In the genomic region with DNA sequence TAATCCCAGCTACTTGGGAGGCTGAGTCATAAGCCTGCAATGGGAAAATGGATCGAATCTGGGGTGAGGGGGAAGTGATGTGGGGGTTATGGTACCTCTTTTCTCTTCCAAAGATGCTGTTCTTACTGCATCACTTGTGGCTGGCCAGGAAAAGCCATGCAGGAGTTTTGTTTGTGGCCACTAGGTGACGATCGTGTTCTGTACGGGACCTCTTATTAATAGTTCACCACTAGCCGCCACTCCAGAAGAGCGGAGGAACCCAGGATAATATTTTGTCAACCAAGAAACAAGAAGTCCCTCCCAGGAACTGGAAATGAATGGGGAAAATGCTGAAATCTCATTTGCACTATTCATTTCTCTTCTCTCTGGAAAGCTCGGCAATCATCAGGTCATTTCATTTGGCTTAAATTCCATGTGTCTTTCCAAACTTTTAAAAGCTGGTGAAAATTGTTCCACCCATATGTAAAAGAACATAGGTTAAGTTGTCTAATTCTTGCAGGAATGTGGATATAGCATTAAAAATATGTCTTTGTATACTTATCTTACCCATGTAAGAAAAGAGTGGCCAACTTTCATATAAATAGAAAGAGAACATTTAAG, we compare ENCODE assay signal across 8 cellular contexts. TPM values are rescaled to one million over a fixed set of nuclear protein-coding genes. Genes with fewer than 3 reads are reported as not detected.
DNase-seq lines count a peak whose midpoint lies in the region; ATAC-seq and TF ChIP-seq lines count a peak whose summit lies in the region.

No MANE protein-coding gene starts in this region.

- H3K4me3 Mint-ChIP-seq in activated naive CD4-positive, alpha-beta T cell treated with anti-CD3 and anti-CD28 coated beads, Interleukin-2, amount 10 ng/mL, durations not matched to agents 7 days and 5 days, result no peak overlapping the region

- no peaks in the 10 kb centered on the region for H3K4me1 ChIP-seq in trophoblast cell (ENCODE audit: control insufficient read depth in 1 of 2, insufficient read depth in 2 of 2, low read length in 2 of 2)

- H4K91ac ChIP-seq in trophoblast cell (ENCODE audit: low read depth, low read length), result no peak overlapping the region

- no peak overlapping the region for H3K18ac ChIP-seq in trophoblast cell (ENCODE audit: low read length)

- intact Hi-C loops in Right ventricle myocardium inferior (cut with DNase I), result loop anchor here (2.0 to 5.0 kb wide), 2 partner anchors 155 to 853 kb away; no protein-coding TSS in a partner anchor

- H3K9me3 ChIP-seq in trophoblast cell (ENCODE audit: insufficient read depth, low read depth, low read length), result no peaks in the 10 kb centered on the region

- no CpG with 5 or more reads among the region's 7 CpGs for WGBS in trophoblast cell (ENCODE audit: extremely low coverage, insufficient coverage, insufficient read length)

- H2BK5ac ChIP-seq in trophoblast cell (ENCODE audit: low read depth, low read length, poor library complexity), result no peak overlapping the region

- peaks cover 56% of the 10 kb centered on the region for H3K4me1 Mint-ChIP-seq in activated naive CD4-positive, alpha-beta T cell treated with anti-CD3 and anti-CD28 coated beads, Interleukin-2, amount 10 ng/mL, durations not matched to agents 7 days and 5 days

- H3K36me3 Mint-ChIP-seq in activated naive CD4-positive, alpha-beta T cell treated with anti-CD3 and anti-CD28 coated beads, Interleukin-2, amount 10 ng/mL, durations not matched to agents 7 days and 5 days, result peaks cover 74% of the 10 kb centered on the region

- peak; percentile 96 for TF ChIP-seq CTCF in HL-60 (IDR thresholded peaks at IDR 0.05; ENCODE audit: insufficient read depth, low read length)

- H3K9me3 Mint-ChIP-seq in activated naive CD4-positive, alpha-beta T cell treated with anti-CD3 and anti-CD28 coated beads, Interleukin-2, amount 10 ng/mL, durations not matched to agents 7 days and 5 days, result no peaks in the 10 kb centered on the region

- no peak overlapping the region for H3K27ac Mint-ChIP-seq in activated naive CD4-positive, alpha-beta T cell treated with anti-CD3 and anti-CD28 coated beads, Interleukin-2, amount 10 ng/mL, durations not matched to agents 7 days and 5 days

- no peaks in the 10 kb centered on the region for H3K36me3 ChIP-seq in trophoblast cell (ENCODE audit: control insufficient read depth in 1 of 2, insufficient read depth in 2 of 2, low read length in 2 of 2)

- H3K14ac ChIP-seq in trophoblast cell (ENCODE audit: low read length), result no peak overlapping the region

- H4K12ac ChIP-seq in trophoblast cell (ENCODE audit: low read depth, low read length), result no peak overlapping the region

- no peak overlapping the region for H3K9ac ChIP-seq in trophoblast cell (ENCODE audit: low read length)

- no peak overlapping the region for H2BK120ac ChIP-seq in trophoblast cell (ENCODE audit: insufficient read depth, low read length, poor library complexity)

- DNase-seq in GM04504 (ENCODE audit: low read depth) (peak; percentile 32), HL-60 (ENCODE audit: low read depth in 1 of 2, low spot score in 1 of 2) (peak in 1 of 2 experiments; percentile 71), NCI-H82 (lab: John Stamatoyannopoulos, UW) (peak; percentile 82), Right ventricle myocardium inferior (ENCODE audit: missing footprints) (no peak), trophoblast cell (peak; percentile 60 to 75)
- DNase-seq in activated naive CD4-positive, alpha-beta T cell treated with anti-CD3 and anti-CD28 coated beads, Interleukin-2, amount 10 ng/mL, durations not matched to agents 7 days and 5 days, result peak; percentile 47
- DNase-seq in effector CD8-positive, alpha-beta T cell (lab: John Stamatoyannopoulos, UW), result no peak

- no peak overlapping the region for H2AFZ ChIP-seq in trophoblast cell (ENCODE audit: insufficient read depth, low read length, poor library complexity)

- no peak overlapping the region for H3K4me3 ChIP-seq in HL-60 (replicated peaks; ENCODE audit: insufficient read depth, low read length)
- H3K4me3 ChIP-seq in trophoblast cell (ENCODE audit: low read depth, low read length), result no peak overlapping the region

- CTCF ChIA-PET in activated naive CD4-positive, alpha-beta T cell treated with anti-CD3 and anti-CD28 coated beads, Interleukin-2, amount 10 ng/mL, durations not matched to agents 7 days and 5 days (lab: Charles Lee), result interaction anchor here (0.6 to 2.0 kb wide), 7 partner anchors 18 to 499 kb away, joined by 3 to 8 read pairs (median 4); no protein-coding TSS in a partner anchor

- no peaks in the 10 kb centered on the region for H3K27me3 ChIP-seq in HL-60 (ENCODE audit: insufficient read depth, poor library complexity, severe bottlenecking)
- no peaks in the 10 kb centered on the region for H3K27me3 ChIP-seq in trophoblast cell (ENCODE audit: insufficient read depth, low read length)

- ATAC-seq in GM21528 (IDR thresholded peaks at IDR 0.05; ENCODE audit: low FRiP score, unreplicated experiment), result peak; percentile 92
- ATAC-seq in Right ventricle myocardium inferior, result peak; percentile 88

- H3K27ac ChIP-seq in HL-60 (replicated peaks), result no peak overlapping the region
- no peak overlapping the region for H3K27ac ChIP-seq in trophoblast cell (ENCODE audit: low read depth, low read length)

- H2AK5ac ChIP-seq in trophoblast cell (ENCODE audit: low read length), result no peak overlapping the region

- H3K79me2 ChIP-seq in trophoblast cell (ENCODE audit: control insufficient read depth, insufficient read depth, low read length, poor library complexity), result no peaks in the 10 kb centered on the region

- H4K8ac ChIP-seq in trophoblast cell (ENCODE audit: low read depth, low read length), result no peak overlapping the region

- no peak overlapping the region for H3K4me2 ChIP-seq in trophoblast cell (ENCODE audit: low read length)

- no peak overlapping the region for H3K23ac ChIP-seq in trophoblast cell (ENCODE audit: low read length)

- no peaks in the 10 kb centered on the region for H3K27me3 Mint-ChIP-seq in activated naive CD4-positive, alpha-beta T cell treated with anti-CD3 and anti-CD28 coated beads, Interleukin-2, amount 10 ng/mL, durations not matched to agents 7 days and 5 days

- no peaks in the 10 kb centered on the region for H3K79me1 ChIP-seq in trophoblast cell (ENCODE audit: low read length)

- H2BK12ac ChIP-seq in trophoblast cell (ENCODE audit: low read length), result no peak overlapping the region

- H3K4ac ChIP-seq in trophoblast cell (ENCODE audit: low read depth, low read length), result no peak overlapping the region

RNA-seq across cellular contexts. Expression of gene GPR65, which starts 8.9 kb away (rescaled TPM):
- total RNA-seq in Right ventricle myocardium inferior, result 0.62 TPM
- 0.01 TPM in 1 of 2 replicates, not detected in the other for polyA plus RNA-seq in trophoblast cell (2013)

RNA-seq across cellular contexts. Expression of gene GALC, which starts 20.9 kb away (rescaled TPM):
- total RNA-seq in Right ventricle myocardium inferior, result 11.1 TPM
- polyA plus RNA-seq in trophoblast cell (2013), result 16.8 and 17.2 TPM in 2 replicates

Comparison
In these comparisons a context has a peak if more than half of its experiments do, and no peak if none do; other contexts are left out.
1. DNase-seq: peak in GM04504 (single experiment), NCI-H82 (single experiment), activated naive CD4-positive, alpha-beta T cell treated with anti-CD3 and anti-CD28 coated beads, Interleukin-2, amount 10 ng/mL, durations not matched to agents 7 days and 5 days (single experiment) and trophoblast cell (2 of 2); none in Right ventricle myocardium inferior (single experiment) and effector CD8-positive, alpha-beta T cell (single experiment).